Comparison of ENCODE assay signal across 34 cellular contexts in the genomic region with DNA sequence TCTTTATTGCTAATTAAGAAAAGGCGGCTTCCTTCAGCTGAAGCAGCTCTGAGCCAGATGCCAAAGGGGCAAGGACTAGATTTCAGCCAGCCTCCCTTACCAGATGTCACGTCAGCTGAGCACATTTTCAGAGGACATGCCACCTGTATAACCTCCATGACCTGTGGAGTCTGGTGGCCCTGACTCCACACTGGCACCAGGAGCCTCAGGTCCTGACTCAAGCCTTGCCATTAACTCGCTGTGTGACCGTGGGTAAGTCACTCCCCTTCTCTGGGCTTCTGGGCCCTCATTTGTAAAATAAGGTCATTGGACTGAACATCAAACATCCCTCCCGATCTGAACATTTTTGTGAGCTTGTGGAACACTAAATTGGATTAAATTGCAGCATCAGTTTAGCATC. TPM values are rescaled to one million over a fixed set of nuclear protein-coding genes. Genes with fewer than 3 reads are reported as not detected.
"Had no signal": no experiment of that assay in that cellular context is flagged by ENCODE, and none has a peak within 500 bp of the region (broad histone marks: within the 10 kb centered on the region; RNA-seq: fewer than 3 reads in every experiment).

No MANE protein-coding gene starts in this region.

- H3K4me1 ChIP-seq: adrenal gland, ascending aorta, breast epithelium, colonic mucosa, foreskin keratinocyte had no signal

- DNase-seq: activated CD4-positive, alpha-beta memory T cell treated with anti-CD3 and anti-CD28 coated beads for 36 hours; activated CD4-positive, alpha-beta T cell treated with anti-CD3 and anti-CD28 coated beads for 36 hours; activated CD4-positive, alpha-beta T cell treated with anti-CD3 and anti-CD28 coated beads, Interleukin-2, amount 10 ng/mL, durations not matched to agents 24 days and 14 days; activated CD4-positive, CD25-positive, alpha-beta regulatory T cell; activated CD4-positive, CD25-positive, alpha-beta regulatory T cell treated with anti-CD3 and anti-CD28 coated beads, Interleukin-2, amount 50 U/mL, for 72 hours; activated CD8-positive, alpha-beta memory T cell treated with anti-CD3 and anti-CD28 coated beads, Interleukin-2, amount 10 ng/mL, durations not matched to agents 7 days and 5 days; activated CD8-positive, alpha-beta memory T cell treated with anti-CD3 and anti-CD28 coated beads, Interleukin-2, amount 50 U/mL, for 4 hours; activated CD8-positive, alpha-beta T cell treated with anti-CD3 and anti-CD28 coated beads, Interleukin-2, amount 10 ng/mL, durations not matched to agents 7 days and 5 days; activated effector memory CD4-positive, alpha-beta T cell treated with anti-CD3 and anti-CD28 coated beads, Interleukin-2, amount 50 U/mL, for 16 hours; activated naive CD4-positive, alpha-beta T cell treated with anti-CD3 and anti-CD28 coated beads for 36 hours; activated naive CD8-positive, alpha-beta T cell treated with anti-CD3 and anti-CD28 coated beads for 36 hours; activated naive CD8-positive, alpha-beta T cell treated with anti-CD3 and anti-CD28 coated beads, Interleukin-2, amount 50 U/mL, for 24 hours; activated T-cell treated with anti-CD3 and anti-CD28 coated beads, Interleukin-2, amount 50 U/mL, for 1 hour; activated T-cell treated with anti-CD3 and anti-CD28 coated beads, Interleukin-2, amount 50 U/mL, for 48 hours; adrenal gland; central memory CD4-positive, alpha-beta T cell; cerebellar nuclear complex; colonic mucosa; effector memory CD4-positive, alpha-beta T cell; endodermal cell; foreskin keratinocyte; gastrocnemius medialis; glutamatergic neuron; T-helper 2 cell had no signal

- H3K9me3 ChIP-seq: adrenal gland, breast epithelium, colonic mucosa, gastrocnemius medialis had no signal

- H3K27me3 ChIP-seq: adrenal gland, ascending aorta, breast epithelium, cardiac muscle cell, colonic mucosa, foreskin keratinocyte, gastrocnemius medialis had no signal

- H3K36me3 ChIP-seq: adrenal gland, ascending aorta, breast epithelium, cardiac muscle cell, colonic mucosa, gastrocnemius medialis had no signal

- H3K27ac ChIP-seq: adrenal gland, ascending aorta, breast epithelium, cardiac muscle cell, colonic mucosa, foreskin keratinocyte, gastrocnemius medialis had no signal

- H3K4me3 ChIP-seq: adrenal gland, ascending aorta, breast epithelium, cardiac muscle cell, colonic mucosa, gastrocnemius medialis had no signal

RNA-seq across cellular contexts. Expression of gene BPIFC, which starts 56.4 kb away (rescaled TPM):
- total RNA-seq: activated CD4-positive, alpha-beta memory T cell treated with anti-CD3 and anti-CD28 coated beads for 36 hours; activated CD4-positive, alpha-beta T cell treated with anti-CD3 and anti-CD28 coated beads for 36 hours; activated CD4-positive, alpha-beta T cell treated with anti-CD3 and anti-CD28 coated beads, Interleukin-2, amount 10 ng/mL, durations not matched to agents 24 days and 14 days; activated CD8-positive, alpha-beta memory T cell treated with anti-CD3 and anti-CD28 coated beads for 36 hours; activated CD8-positive, alpha-beta memory T cell treated with anti-CD3 and anti-CD28 coated beads, Interleukin-2, amount 10 ng/mL, durations not matched to agents 7 days and 5 days; activated CD8-positive, alpha-beta T cell treated with anti-CD3 and anti-CD28 coated beads, Interleukin-2, amount 10 ng/mL, durations not matched to agents 7 days and 5 days; activated naive CD4-positive, alpha-beta T cell treated with anti-CD3 and anti-CD28 coated beads for 36 hours; activated naive CD8-positive, alpha-beta T cell treated with anti-CD3 and anti-CD28 coated beads for 36 hours; activated T-helper 1 cell treated with anti-CD3 and anti-CD28 coated beads, Interleukin-12 subunit alpha, Interleukin-12 subunit beta, Interleukin-2, Interleukin-4 antibody, amounts not matched to agents 30 ng/mL and 10 ng/mL and 1 ng/mL, durations not matched to agents 14 hours and 24 hours and 36 hours; activated T-helper 2 cell treated with anti-CD3 and anti-CD28 coated beads, Interferon-gamma antibody, Interleukin-2, Interleukin-4, amounts not matched to agents 10 μg/mL and 5 μg/mL and 100 μg/mL, durations not matched to agents 14 hours and 24 hours and 36 hours; adrenal gland; ascending aorta; breast epithelium; cardiac muscle cell; colonic mucosa; dermis microvascular lymphatic vessel endothelial cell; endodermal cell; epithelial cell of proximal tubule; esophagus mucosa; gastrocnemius medialis; T-helper 1 cell treated with Interleukin-12 subunit alpha and Interleukin-12 subunit beta and Interleukin-4 antibody, amounts not matched to agents 30 ng/mL and 1 ng/mL, for 36 hours had no signal
- polyA plus RNA-seq: adrenal gland, cardiac muscle cell had no signal
